Comparison of ENCODE assay signal across 15 cellular contexts in the genomic region with DNA sequence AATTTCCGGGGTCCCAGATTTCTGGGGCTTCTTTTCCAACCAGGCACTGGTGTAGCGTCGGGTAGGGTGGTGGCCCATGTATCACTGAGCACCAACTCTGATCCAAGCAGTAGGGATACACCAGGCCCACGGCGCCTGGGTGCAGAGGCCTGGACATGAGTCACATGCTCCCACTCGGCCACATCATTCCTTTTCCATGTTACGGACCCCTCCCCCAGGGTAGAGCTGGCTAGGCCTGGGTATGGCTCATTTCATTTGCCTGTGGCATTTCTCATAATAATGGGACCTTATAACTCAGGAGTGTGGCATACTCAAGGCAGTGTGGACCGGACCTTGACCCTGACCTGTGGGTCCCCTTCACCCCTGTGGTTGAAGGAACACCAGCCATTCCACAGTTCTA. TPM values are rescaled to one million over a fixed set of nuclear protein-coding genes. Genes with fewer than 3 reads are reported as not detected.
DNase-seq lines count a peak whose midpoint lies in the region; FAIRE-seq and TF ChIP-seq lines count a peak whose summit lies in the region.
"Had no signal": no experiment of that assay in that cellular context is flagged by ENCODE, and none has a peak within 500 bp of the region (broad histone marks: within the 10 kb centered on the region; RNA-seq: fewer than 3 reads in every experiment).

No MANE protein-coding gene starts in this region.

- no peak for TF ChIP-seq POLR2A in endothelial cell of umbilical vein (IDR thresholded peaks at IDR 0.05; ENCODE audit: low read depth, low read length)

- H3K36me3 ChIP-seq in endothelial cell of umbilical vein (ENCODE audit: control insufficient read depth in 2 of 2, extremely low read depth in 1 of 2, insufficient read depth in 2 of 2, low read length in 2 of 2) = no peaks in the 10 kb centered on the region
- no peaks in the 10 kb centered on the region for H3K36me3 ChIP-seq in mesodermal cell (ENCODE audit: control insufficient read depth, insufficient read depth, low read length)

- H3K79me2 ChIP-seq in endothelial cell of umbilical vein (ENCODE audit: control insufficient read depth, insufficient read depth, low read length) = no peaks in the 10 kb centered on the region

- DNase-seq in EH (ENCODE audit: low read depth) (peak; percentile 9), M059J (ENCODE audit: low read depth) (peak; percentile 74), endothelial cell of umbilical vein (ENCODE audit: low read depth, low spot score) (no peak), NCI-H524 (lab: John Stamatoyannopoulos, UW) (no peak), NCI-H345 treated with DMSO at 0.1 percent for 48 hours (lab: John Stamatoyannopoulos, UW; ENCODE audit: unreplicated experiment) (no peak)
- no peak for DNase-seq in activated naive CD4-positive, alpha-beta T cell treated with anti-CD3 and anti-CD28 coated beads, Interleukin-2, amount 50 U/mL, for 16 hours
- DNase-seq: Caco-2, NCI-H1048, NCI-H146, NCI-H226, NCI-H69, SIG-M5 had no signal

- H3K9me3 ChIP-seq in endothelial cell of umbilical vein (replicated peaks; ENCODE audit: control insufficient read depth, insufficient read depth, low read length) (no peaks in the 10 kb centered on the region), mesodermal cell (ENCODE audit: control insufficient read depth, low read length) (no peaks in the 10 kb centered on the region)
- H3K9me3 ChIP-seq: Caco-2 had no signal

- 67 to 80% methylated on average over 3 to 7 of the region's 8 CpGs for WGBS in mesodermal cell (ENCODE audit: insufficient coverage in 2 of 2), 2 experiments

- H3K4me3 ChIP-seq in endothelial cell of umbilical vein (replicated peaks in 1 of 3; ENCODE audit: insufficient read depth in 1 of 3, low read depth in 1 of 3, low read length in 3 of 3) (no peak overlapping the region), mesodermal cell (ENCODE audit: extremely low read depth, insufficient read depth, low read length, poor library complexity, severe bottlenecking) (no peak overlapping the region)

- H4K20me1 ChIP-seq in endothelial cell of umbilical vein (replicated peaks; ENCODE audit: control insufficient read depth, extremely low read depth, insufficient read depth, low read length) = no peaks in the 10 kb centered on the region

- intact Hi-C loops in endothelial cell of umbilical vein (cut with micrococcal nuclease) = no loop called here

- no peak overlapping the region for H3K9ac ChIP-seq in endothelial cell of umbilical vein (replicated peaks; ENCODE audit: extremely low read depth, insufficient read depth, low read length)

- H3K4me2 ChIP-seq in endothelial cell of umbilical vein (ENCODE audit: insufficient read depth, low read length) = no peak overlapping the region

- dilution Hi-C loops in endothelial cell of umbilical vein (cut with MboI; ENCODE audit: extremely low pct_ligation_motif_present, low sequenced_read_pairs) = no loop called here

- FAIRE-seq in endothelial cell of umbilical vein (lab: Jason Lieb, UNC) = no peak
- FAIRE-seq: G401.6 had no signal

- no peak for TF ChIP-seq CTCF in endothelial cell of umbilical vein (IDR thresholded peaks at IDR 0.05; ENCODE audit: extremely low read depth in 1 of 2, insufficient read depth in 1 of 2, low read depth in 1 of 2, low read length in 2 of 2)

- H3K9me1 ChIP-seq in endothelial cell of umbilical vein (replicated peaks; ENCODE audit: control insufficient read depth, extremely low read depth, insufficient read depth, low read length) = no peaks in the 10 kb centered on the region

- peak overlapping the region; percentile 68 for H2AFZ ChIP-seq in endothelial cell of umbilical vein (ENCODE audit: low read depth, low read length)

- no peak overlapping the region for H3K27ac ChIP-seq in endothelial cell of umbilical vein (ENCODE audit: insufficient read depth, low read depth, low read length)
- peak overlapping the region; percentile 29 for H3K27ac ChIP-seq in mesodermal cell (ENCODE audit: low read depth, low read length, severe bottlenecking)

- CTCF ChIA-PET in endothelial cell of umbilical vein (lab: Charles Lee) = interaction anchor here (1.0 kb wide), 1 partner anchor 274 kb away, joined by 3 read pairs; no protein-coding TSS in a partner anchor

- POLR2A ChIA-PET in endothelial cell of umbilical vein (lab: Charles Lee) = no interaction called here

- H3K4me1 ChIP-seq in endothelial cell of umbilical vein (ENCODE audit: control insufficient read depth, extremely low read depth, insufficient read depth, low read length) (no peaks in the 10 kb centered on the region), mesodermal cell (ENCODE audit: control insufficient read depth, insufficient read depth, low read length, poor library complexity, severe bottlenecking) (peaks cover 5% of the 10 kb centered on the region)
- H3K4me1 ChIP-seq: Caco-2 had no signal

- H3K27me3 ChIP-seq in endothelial cell of umbilical vein (ENCODE audit: control insufficient read depth in 2 of 2, insufficient read depth in 2 of 2, low read length in 2 of 2) = no peaks in the 10 kb centered on the region

- BruUV-seq in endothelial cell of umbilical vein (replicated peaks; lab: Mats Ljungman, UMichigan) = no TSS peak

TF ChIP-seq in endothelial cell of umbilical vein, 7 proteins besides CTCF, POLR2A, EP300 and RAD21:
- TF ChIP-seq POLR2AphosphoS5 (IDR thresholded peaks at IDR 0.05; ENCODE audit: insufficient read depth, low read depth, low read length) (no peak), JUN (IDR thresholded peaks at IDR 0.05; ENCODE audit: borderline replicate concordance, insufficient read depth, insufficient read length, low read depth) (no peak), FOS (IDR thresholded peaks at IDR 0.05; ENCODE audit: borderline replicate concordance, insufficient read depth, low read length) (no peak), EZH2 (IDR thresholded peaks at IDR 0.05; ENCODE audit: borderline replicate concordance, low read depth, low read length, severe bottlenecking) (no peak), MYC (IDR thresholded peaks at IDR 0.05; ENCODE audit: low read depth, low read length) (no peak), GATA2 (IDR thresholded peaks at IDR 0.05; ENCODE audit: insufficient read depth, insufficient read length, low read depth, low read length) (no peak)
- TF ChIP-seq, protein P1, sequence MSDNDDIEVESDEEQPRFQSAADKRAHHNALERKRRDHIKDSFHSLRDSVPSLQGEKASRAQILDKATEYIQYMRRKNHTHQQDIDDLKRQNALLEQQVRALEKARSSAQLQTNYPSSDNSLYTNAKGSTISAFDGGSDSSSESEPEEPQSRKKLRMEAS (IDR thresholded peaks at IDR 0.05; ENCODE audit: insufficient read depth, insufficient read length) = no peak

RNA-seq across cellular contexts. Expression of gene NDRG4, which starts 18.0 kb away (rescaled TPM):
- 6.5 and 12.3 TPM in 2 replicates for total RNA-seq in M059J (2014; rRNA removed; shearing (Covaris generic))
- 31.0 and 35.8 TPM in 2 replicates for total RNA-seq in endothelial cell of umbilical vein
- 74.3 and 93.9 TPM in 2 replicates for polyA plus RNA-seq in endothelial cell of umbilical vein
- 41.5 and 53.0 TPM in 2 replicates for polyA plus RNA-seq in endothelial cell of umbilical vein (2011; cell fraction: cytosol; rRNA removed)
- 130 and 182 TPM in 2 replicates for polyA plus RNA-seq in endothelial cell of umbilical vein (2011; cell fraction: nucleus; rRNA removed)
- polyA plus RNA-seq in endothelial cell of umbilical vein (2012) = 114 and 302 TPM in 2 replicates
- 94.8 and 120 TPM in 2 replicates for polyA minus RNA-seq in endothelial cell of umbilical vein
- not detected for polyA minus RNA-seq in endothelial cell of umbilical vein (2011; cell fraction: cytosol; rRNA and poly(A)+ RNA removed)
- 48.8 and 84.2 TPM in 2 replicates for polyA minus RNA-seq in endothelial cell of umbilical vein (2011; cell fraction: nucleus; rRNA and poly(A)+ RNA removed)
- 37.8 TPM for polyA plus RNA-seq in mesodermal cell (2013, experiment 1 of 2)
- 31.6 TPM for polyA plus RNA-seq in mesodermal cell (2013, experiment 2 of 2)
- polyA plus RNA-seq: CD14-positive monocyte had no signal

RNA-seq across cellular contexts. Expression of gene SETD6, which starts 33.4 kb away (rescaled TPM):
- 7.5 and 11.0 TPM in 2 replicates for total RNA-seq in M059J (2014; rRNA removed; shearing (Covaris generic))
- total RNA-seq in endothelial cell of umbilical vein = 10.4 and 16.4 TPM in 2 replicates
- 10.1 and 10.2 TPM in 2 replicates for polyA plus RNA-seq in endothelial cell of umbilical vein
- 5.9 and 6.6 TPM in 2 replicates for polyA plus RNA-seq in endothelial cell of umbilical vein (2011; cell fraction: cytosol; rRNA removed)
- 46.9 and 47.4 TPM in 2 replicates for polyA plus RNA-seq in endothelial cell of umbilical vein (2011; cell fraction: nucleus; rRNA removed)
- polyA plus RNA-seq in endothelial cell of umbilical vein (2012) = 13.3 and 17.6 TPM in 2 replicates
- polyA minus RNA-seq in endothelial cell of umbilical vein = 7.6 and 8.4 TPM in 2 replicates
- polyA minus RNA-seq in endothelial cell of umbilical vein (2011; cell fraction: cytosol; rRNA and poly(A)+ RNA removed) = 23.9 TPM
- polyA minus RNA-seq in endothelial cell of umbilical vein (2011; cell fraction: nucleus; rRNA and poly(A)+ RNA removed) = 14.1 and 16.2 TPM in 2 replicates
- 9.5 TPM for polyA plus RNA-seq in mesodermal cell (2013, experiment 1 of 2)
- 7.8 TPM for polyA plus RNA-seq in mesodermal cell (2013, experiment 2 of 2)

Comparison
In these comparisons a context has a peak if more than half of its experiments do, and no peak if none do; other contexts are left out.
1. DNase-seq: peak in EH (single experiment) and M059J (single experiment); none in endothelial cell of umbilical vein (single experiment), NCI-H524 (0 of 2), NCI-H345 treated with DMSO at 0.1 percent for 48 hours (single experiment) and activated naive CD4-positive, alpha-beta T cell treated with anti-CD3 and anti-CD28 coated beads, Interleukin-2, amount 50 U/mL, for 16 hours (single experiment).